In genomic region chrX:129347291-129347690, GRCh38 we compare ENCODE assay signal across 15 cellular contexts.
A peak's percentile ranks its signal among the peaks of the same experiment; 100 is the strongest.
DNase-seq lines count a peak whose midpoint lies in the region; ATAC-seq and TF ChIP-seq lines count a peak whose summit lies in the region.
"Had no signal": no experiment of that assay in that cellular context is flagged by ENCODE, and none has a peak within 500 bp of the region (broad histone marks: within the 10 kb centered on the region; RNA-seq: fewer than 3 reads in every experiment).

No MANE protein-coding gene starts in this region.

- H3K27me3 Mint-ChIP-seq in endothelial cell (ENCODE audit: unreplicated experiment): no peaks in the 10 kb centered on the region
- no peaks in the 10 kb centered on the region for H3K27me3 Mint-ChIP-seq in activated CD4-positive, alpha-beta T cell treated with anti-CD3 and anti-CD28 coated beads, Interleukin-2, amount 10 ng/mL, durations not matched to agents 24 days and 14 days

- H3K4me2 ChIP-seq in DOHH2 (ENCODE audit: low read length): no peak overlapping the region

- H3K9me3 ChIP-seq in DOHH2 (ENCODE audit: control insufficient read depth, insufficient read depth, low read length): no peaks in the 10 kb centered on the region

- H3K27ac Mint-ChIP-seq in endothelial cell (ENCODE audit: unreplicated experiment): no peak overlapping the region
- H3K27ac Mint-ChIP-seq in activated CD4-positive, alpha-beta T cell treated with anti-CD3 and anti-CD28 coated beads, Interleukin-2, amount 10 ng/mL, durations not matched to agents 24 days and 14 days: no peak overlapping the region

- peak; percentile 53 for ATAC-seq in GM21526 (IDR thresholded peaks at IDR 0.05; ENCODE audit: low FRiP score, unreplicated experiment)
- ATAC-seq: gastroesophageal sphincter had no signal

- in situ Hi-C loops in KBM-7 (cut with MboI; ENCODE audit: low pct_unique_long_range_greater_than_20kb, low sequenced_read_pairs): no loop called here

- H3F3A ChIP-seq in DOHH2 (ENCODE audit: control insufficient read depth, insufficient read depth): no peaks in the 10 kb centered on the region

- no peaks in the 10 kb centered on the region for H3K9me2 ChIP-seq in DOHH2 (replicated peaks; ENCODE audit: control insufficient read depth, low read length)

- H3K9me3 Mint-ChIP-seq in endothelial cell (ENCODE audit: unreplicated experiment): no peaks in the 10 kb centered on the region
- no peaks in the 10 kb centered on the region for H3K9me3 Mint-ChIP-seq in activated CD4-positive, alpha-beta T cell treated with anti-CD3 and anti-CD28 coated beads, Interleukin-2, amount 10 ng/mL, durations not matched to agents 24 days and 14 days

- H4K20me1 ChIP-seq in DOHH2 (ENCODE audit: control insufficient read depth, insufficient read depth, low read depth, low read length): no peaks in the 10 kb centered on the region

- no peaks in the 10 kb centered on the region for H3K4me1 ChIP-seq in DOHH2 (ENCODE audit: control insufficient read depth, low read length)
- H3K4me1 ChIP-seq: gastroesophageal sphincter had no signal

- no peaks in the 10 kb centered on the region for H3K4me1 Mint-ChIP-seq in endothelial cell (ENCODE audit: unreplicated experiment)
- H3K4me1 Mint-ChIP-seq in activated CD4-positive, alpha-beta T cell treated with anti-CD3 and anti-CD28 coated beads, Interleukin-2, amount 10 ng/mL, durations not matched to agents 24 days and 14 days: no peaks in the 10 kb centered on the region

- no peaks in the 10 kb centered on the region for H3K79me2 ChIP-seq in DOHH2 (ENCODE audit: control insufficient read depth, low read length)

- intact Hi-C loops in activated CD4-positive, alpha-beta T cell treated with anti-CD3 and anti-CD28 coated beads, Interleukin-2, amount 10 ng/mL, durations not matched to agents 24 days and 14 days (cut with micrococcal nuclease): no loop called here

- TF ChIP-seq CTCF in DOHH2 (IDR thresholded peaks at IDR 0.05; ENCODE audit: low read depth, low read length, poor library complexity, severe bottlenecking): peak; percentile 39
- peak; percentile 41 for TF ChIP-seq CTCF in endothelial cell (IDR thresholded peaks at IDR 0.05; ENCODE audit: unreplicated experiment)

- no peak overlapping the region for H3K27ac ChIP-seq in DOHH2 (ENCODE audit: low read depth, low read length)
- H3K27ac ChIP-seq: cardiac muscle cell, gastroesophageal sphincter had no signal

- H3K4me3 Mint-ChIP-seq in endothelial cell (ENCODE audit: unreplicated experiment): no peak overlapping the region
- no peak overlapping the region for H3K4me3 Mint-ChIP-seq in activated CD4-positive, alpha-beta T cell treated with anti-CD3 and anti-CD28 coated beads, Interleukin-2, amount 10 ng/mL, durations not matched to agents 24 days and 14 days

- peak; percentile 58 for DNase-seq in KBM-7
- DNase-seq in endothelial cell (ENCODE audit: low spot score): no peak
- DNase-seq in NCI-H1417 treated with DMSO at 0.1 percent for 48 hours (lab: John Stamatoyannopoulos, UW): no peak
- no peak for DNase-seq in activated CD4-positive, alpha-beta T cell treated with anti-CD3 and anti-CD28 coated beads, Interleukin-2, amount 10 ng/mL, durations not matched to agents 24 days and 14 days
- no peak for DNase-seq in ureter (ENCODE audit: low spot score)
- DNase-seq in glomerular visceral epithelial cell (ENCODE audit: extremely low spot score): no peak
- DNase-seq: activated naive CD4-positive, alpha-beta T cell; kidney; NCI-H1417; NCI-H526; SHP77 treated with DMSO at 0.1 percent for 48 hours had no signal

- H3K4me3 ChIP-seq in DOHH2 (ENCODE audit: low read length): no peak overlapping the region
- H3K4me3 ChIP-seq: cardiac muscle cell, gastroesophageal sphincter had no signal

- H3K36me3 Mint-ChIP-seq in endothelial cell (ENCODE audit: low read depth, unreplicated experiment): peaks cover 8% of the 10 kb centered on the region
- no peaks in the 10 kb centered on the region for H3K36me3 Mint-ChIP-seq in activated CD4-positive, alpha-beta T cell treated with anti-CD3 and anti-CD28 coated beads, Interleukin-2, amount 10 ng/mL, durations not matched to agents 24 days and 14 days (ENCODE audit: low read depth)

- H3K27me3 ChIP-seq in DOHH2 (ENCODE audit: control insufficient read depth, low read length): no peaks in the 10 kb centered on the region
- H3K27me3 ChIP-seq: cardiac muscle cell, gastroesophageal sphincter had no signal

- no peaks in the 10 kb centered on the region for H3K36me3 ChIP-seq in DOHH2 (ENCODE audit: control insufficient read depth, low read length)
- H3K36me3 ChIP-seq: cardiac muscle cell had no signal
